ENCODE assay signal across 17 cellular contexts in the genomic region with DNA sequence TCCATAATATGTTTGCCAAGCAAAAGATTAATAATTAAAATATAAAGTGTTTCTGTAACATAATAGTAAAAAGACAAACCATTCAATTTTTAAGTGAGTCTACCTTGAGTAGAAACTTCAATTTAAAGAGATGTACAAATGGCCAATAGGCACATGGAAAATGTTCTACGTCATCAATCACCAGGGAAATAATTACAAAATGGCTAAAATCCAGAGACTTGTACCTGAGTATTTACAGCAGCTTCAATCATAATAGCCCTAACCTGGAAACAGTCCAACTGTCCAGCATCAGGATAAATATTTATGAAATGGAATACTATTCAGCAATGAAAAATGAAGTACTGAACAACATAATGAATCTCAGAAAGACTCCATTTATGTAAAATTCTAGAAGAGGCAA.
DNase-seq lines count a peak whose midpoint lies in the region; ATAC-seq, FAIRE-seq and TF ChIP-seq lines count a peak whose summit lies in the region.
"Had no signal": no experiment of that assay in that cellular context is flagged by ENCODE, and none has a peak within 500 bp of the region (broad histone marks: within the 10 kb centered on the region; RNA-seq: fewer than 3 reads in every experiment).

No MANE protein-coding gene starts in this region.

- no peak overlapping the region for H3K27ac ChIP-seq in HepG2 (ENCODE audit: extremely low read length, insufficient read depth, low read length)
- H3K27ac ChIP-seq in right lobe of liver: no peak overlapping the region
- no peak overlapping the region for H3K27ac ChIP-seq in MM.1S (ENCODE audit: low read length)
- no peak overlapping the region for H3K27ac ChIP-seq in A673 (ENCODE audit: low read depth, low read length, poor library complexity, severe bottlenecking)
- H3K27ac ChIP-seq in gastroesophageal sphincter: no peak overlapping the region
- H3K27ac ChIP-seq: GM23248, ovary had no signal

- H3K36me3 ChIP-seq in HepG2 (replicated peaks in 1 of 2; ENCODE audit: control insufficient read depth in 1 of 2, insufficient read depth in 2 of 2, low read length in 2 of 2) (no peaks in the 10 kb centered on the region), right lobe of liver (no peaks in the 10 kb centered on the region), MM.1S (replicated peaks; ENCODE audit: insufficient read depth, low read length) (no peaks in the 10 kb centered on the region), A673 (ENCODE audit: insufficient read depth, low read length, poor library complexity, severe bottlenecking) (no peaks in the 10 kb centered on the region), gastroesophageal sphincter (no peaks in the 10 kb centered on the region)
- H3K36me3 ChIP-seq: ovary had no signal

- peaks cover 2% of the 10 kb centered on the region for H3K27me3 Mint-ChIP-seq in activated CD4-positive, alpha-beta T cell treated with anti-CD3 and anti-CD28 coated beads, Interleukin-2, amount 10 ng/mL, durations not matched to agents 24 days and 14 days

- no peaks in the 10 kb centered on the region for H3K4me1 Mint-ChIP-seq in activated CD4-positive, alpha-beta T cell treated with anti-CD3 and anti-CD28 coated beads, Interleukin-2, amount 10 ng/mL, durations not matched to agents 24 days and 14 days

- no peak for FAIRE-seq in HepG2 (lab: Jason Lieb, UNC)

- H3K4me2 ChIP-seq in HepG2 (ENCODE audit: low read depth, low read length) (no peak overlapping the region), MM.1S (ENCODE audit: low read depth, low read length) (no peak overlapping the region)

- H4K20me1 ChIP-seq in HepG2 (ENCODE audit: insufficient read depth, low read length) (no peaks in the 10 kb centered on the region), MM.1S (ENCODE audit: insufficient read depth, low read length) (no peaks in the 10 kb centered on the region)

- no peak overlapping the region for H2AFZ ChIP-seq in HepG2 (ENCODE audit: low read length)
- no peak overlapping the region for H2AFZ ChIP-seq in MM.1S (ENCODE audit: low read length)
- H2AFZ ChIP-seq: GM23248 had no signal

- TF ChIP-seq CTCF in HepG2 (CRISPR knock-in tag; IDR thresholded peaks at IDR 0.05) (no peak), right lobe of liver (IDR thresholded peaks at IDR 0.05) (no peak), MM.1S (IDR thresholded peaks at IDR 0.05; ENCODE audit: low read length) (no peak), A673 (conservative IDR thresholded peaks at IDR 0.05; ENCODE audit: low read depth, low read length) (no peak), gastroesophageal sphincter (IDR thresholded peaks at IDR 0.05) (no peak)

- TF ChIP-seq POLR2A in HepG2 (IDR thresholded peaks at IDR 0.05; ENCODE audit: insufficient read depth in 1 of 2, low read depth in 2 of 2, low read length in 2 of 2): no peak
- no peak for TF ChIP-seq POLR2A in right lobe of liver (IDR thresholded peaks at IDR 0.05)
- no peak for TF ChIP-seq POLR2A in gastroesophageal sphincter (IDR thresholded peaks at IDR 0.05)

- no peak overlapping the region for H3K27ac Mint-ChIP-seq in activated CD4-positive, alpha-beta T cell treated with anti-CD3 and anti-CD28 coated beads, Interleukin-2, amount 10 ng/mL, durations not matched to agents 24 days and 14 days

- no peaks in the 10 kb centered on the region for H3K9me2 ChIP-seq in MM.1S (replicated peaks; ENCODE audit: insufficient read depth, low read length)

- H3K4me1 ChIP-seq in HepG2 (ENCODE audit: insufficient read depth, low read length) (no peaks in the 10 kb centered on the region), right lobe of liver (no peaks in the 10 kb centered on the region), MM.1S (ENCODE audit: low read length) (no peaks in the 10 kb centered on the region), A673 (ENCODE audit: insufficient read depth, low read length, poor library complexity, severe bottlenecking) (no peaks in the 10 kb centered on the region), gastroesophageal sphincter (no peaks in the 10 kb centered on the region)

- POLR2A ChIA-PET in HepG2 (lab: Yijun Ruan, JAX): no interaction called here
- POLR2A ChIA-PET in A673 (lab: Charles Lee; ENCODE audit: low non-redundant PET): no interaction called here

- no peak for DNase-seq in HepG2 (ENCODE audit: low spot score)
- no peak for DNase-seq in right lobe of liver
- peak; percentile 21 for DNase-seq in MM.1S
- DNase-seq in lung microvascular endothelial cell (ENCODE audit: low read depth in 2 of 2): peak; percentile 2 to 4
- no peak for DNase-seq in A673 (ENCODE audit: low spot score)
- DNase-seq in activated CD4-positive, alpha-beta T cell treated with anti-CD3 and anti-CD28 coated beads, Interleukin-2, amount 10 ng/mL, durations not matched to agents 24 days and 14 days: no peak
- DNase-seq: EL; GM23248; left ventricle myocardium superior; NCI-H1105 treated with DMSO at 0.1 percent for 48 hours; NCI-H226; ovary; SHP77; stimulated activated CD4-positive, alpha-beta T cell treated with anti-CD3 and anti-CD28 coated beads, Interleukin-2, amount 100 ng/mL, for 48 hours had no signal

- H3K9me3 Mint-ChIP-seq in activated CD4-positive, alpha-beta T cell treated with anti-CD3 and anti-CD28 coated beads, Interleukin-2, amount 10 ng/mL, durations not matched to agents 24 days and 14 days: no peaks in the 10 kb centered on the region

- no peak overlapping the region for H3K4me3 Mint-ChIP-seq in activated CD4-positive, alpha-beta T cell treated with anti-CD3 and anti-CD28 coated beads, Interleukin-2, amount 10 ng/mL, durations not matched to agents 24 days and 14 days

- 7% methylated on average over 1 of the region's 1 CpG for WGBS in HepG2 (ENCODE audit: low lambda C conversion rate)
- 87% methylated on average over 1 of the region's 1 CpG for WGBS in right lobe of liver (ENCODE audit: insufficient coverage, low coverage, low lambda C conversion rate, missing lambda C conversion rate)
- 89 to 100% methylated on average over 1 of the region's 1 CpG for WGBS in gastroesophageal sphincter (ENCODE audit: low coverage in 1 of 2), 2 donors

- no peak overlapping the region for H3K4me3 ChIP-seq in HepG2 (replicated peaks in 1 of 3; ENCODE audit: insufficient read depth in 1 of 3, low read depth in 2 of 3, low read length in 3 of 3)
- no peak overlapping the region for H3K4me3 ChIP-seq in right lobe of liver
- H3K4me3 ChIP-seq in MM.1S (ENCODE audit: low read length): no peak overlapping the region
- no peak overlapping the region for H3K4me3 ChIP-seq in A673 (ENCODE audit: low read depth, low read length, poor library complexity, severe bottlenecking)
- H3K4me3 ChIP-seq in gastroesophageal sphincter: no peak overlapping the region
- H3K4me3 ChIP-seq: GM23248, ovary had no signal

- intact Hi-C loops in HepG2 (cut with micrococcal nuclease; ENCODE audit: unreplicated experiment) (no loop called here), right lobe of liver (cut with DNase I) (no loop called here), A673 (cut with micrococcal nuclease; ENCODE audit: unreplicated experiment) (no loop called here)
- intact Hi-C loops in activated CD4-positive, alpha-beta T cell treated with anti-CD3 and anti-CD28 coated beads, Interleukin-2, amount 10 ng/mL, durations not matched to agents 24 days and 14 days (cut with micrococcal nuclease): no loop called here

- no peak for ATAC-seq in HepG2
- ATAC-seq in right lobe of liver: no peak
- ATAC-seq in HG02571 (IDR thresholded peaks at IDR 0.05; ENCODE audit: unreplicated experiment): peak; percentile 52
- no peak for ATAC-seq in gastroesophageal sphincter
- ATAC-seq: activated CD4-positive, CD25-positive, alpha-beta regulatory T cell treated with anti-CD3 and anti-CD28 coated beads, Interleukin-2, amount 50 U/mL, for 24 hours; left ventricle myocardium superior had no signal

- CTCF ChIA-PET in HepG2 (lab: Yijun Ruan, JAX; ENCODE audit: low intra/inter-chr PET ratio, low total read pairs) (no interaction called here), A673 (lab: Charles Lee) (no interaction called here)

- TF ChIP-seq RAD21 in HepG2 (CRISPR knock-in tag; IDR thresholded peaks at IDR 0.05): no peak

- H3K9ac ChIP-seq in HepG2 (ENCODE audit: insufficient read depth, low read depth, low read length) (no peak overlapping the region), MM.1S (ENCODE audit: low read length) (no peak overlapping the region)
- H3K9ac ChIP-seq: GM23248 had no signal

- TF ChIP-seq EP300 in HepG2 (IDR thresholded peaks at IDR 0.05; ENCODE audit: low read depth in 2 of 2, low read length in 2 of 2) (no peak), HepG2 (CRISPR knock-in tag; IDR thresholded peaks at IDR 0.05; ENCODE audit: borderline replicate concordance) (no peak), gastroesophageal sphincter (IDR thresholded peaks at IDR 0.05) (no peak)

- no peaks in the 10 kb centered on the region for H3K36me3 Mint-ChIP-seq in activated CD4-positive, alpha-beta T cell treated with anti-CD3 and anti-CD28 coated beads, Interleukin-2, amount 10 ng/mL, durations not matched to agents 24 days and 14 days (ENCODE audit: low read depth)

- H3K27me3 ChIP-seq in HepG2 (ENCODE audit: control insufficient read depth in 1 of 2, insufficient read depth in 2 of 2, low read length in 2 of 2): no peaks in the 10 kb centered on the region
- no peaks in the 10 kb centered on the region for H3K27me3 ChIP-seq in right lobe of liver
- no peaks in the 10 kb centered on the region for H3K27me3 ChIP-seq in MM.1S (replicated peaks; ENCODE audit: insufficient read depth, low read length)
- no peaks in the 10 kb centered on the region for H3K27me3 ChIP-seq in A673 (replicated peaks; ENCODE audit: insufficient read depth, low read depth, low read length, poor library complexity)
- H3K27me3 ChIP-seq in gastroesophageal sphincter: no peaks in the 10 kb centered on the region
- H3K27me3 ChIP-seq: ovary had no signal

- BruUV-seq in HepG2 (replicated peaks; lab: Mats Ljungman, UMichigan): no TSS peak
- no TSS peak for BruUV-seq in A673 (replicated peaks; lab: Mats Ljungman, UMichigan)

- H3K79me2 ChIP-seq in HepG2 (ENCODE audit: insufficient read depth, low read length): no peaks in the 10 kb centered on the region
- H3K79me2 ChIP-seq in MM.1S (ENCODE audit: low read length): no peaks in the 10 kb centered on the region

- no peaks in the 10 kb centered on the region; the same call in 1 of the 2 replicates for H3K9me3 ChIP-seq in HepG2 (ENCODE audit: low read length)
- H3K9me3 ChIP-seq in right lobe of liver: no peaks in the 10 kb centered on the region
- no peaks in the 10 kb centered on the region for H3K9me3 ChIP-seq in MM.1S (replicated peaks; ENCODE audit: insufficient read depth, low read length)
- no peaks in the 10 kb centered on the region for H3K9me3 ChIP-seq in A673 (ENCODE audit: low read depth, low read length, poor library complexity, severe bottlenecking)
- no peaks in the 10 kb centered on the region for H3K9me3 ChIP-seq in gastroesophageal sphincter
- H3K9me3 ChIP-seq: ovary had no signal

- in situ Hi-C loops in HepG2 (cut with HindIII; ENCODE audit: extremely low pct_ligation_motif_present, low pct_unique_long_range_greater_than_20kb): no loop called here

- H3F3A ChIP-seq in MM.1S (ENCODE audit: insufficient read depth, low read length): no peaks in the 10 kb centered on the region

TF ChIP-seq in HepG2, 621 proteins besides CTCF, POLR2A, EP300 and RAD21 (continues in another document):
- TF ChIP-seq RFXANK (CRISPR knock-in tag; IDR thresholded peaks at IDR 0.05) (peak; percentile 97), RFX5 (IDR thresholded peaks at IDR 0.05; ENCODE audit: low read depth, low read length) (peak; percentile 96)

Comparison
In these comparisons a context has a peak if more than half of its experiments do, and no peak if none do; other contexts are left out.
1. DNase-seq: peak in MM.1S (single experiment) and lung microvascular endothelial cell (2 of 2); none in HepG2 (single experiment), right lobe of liver (0 of 3), A673 (single experiment) and activated CD4-positive, alpha-beta T cell treated with anti-CD3 and anti-CD28 coated beads, Interleukin-2, amount 10 ng/mL, durations not matched to agents 24 days and 14 days (single experiment).